21 cellular contexts compared by ENCODE assay signal in the genomic region with DNA sequence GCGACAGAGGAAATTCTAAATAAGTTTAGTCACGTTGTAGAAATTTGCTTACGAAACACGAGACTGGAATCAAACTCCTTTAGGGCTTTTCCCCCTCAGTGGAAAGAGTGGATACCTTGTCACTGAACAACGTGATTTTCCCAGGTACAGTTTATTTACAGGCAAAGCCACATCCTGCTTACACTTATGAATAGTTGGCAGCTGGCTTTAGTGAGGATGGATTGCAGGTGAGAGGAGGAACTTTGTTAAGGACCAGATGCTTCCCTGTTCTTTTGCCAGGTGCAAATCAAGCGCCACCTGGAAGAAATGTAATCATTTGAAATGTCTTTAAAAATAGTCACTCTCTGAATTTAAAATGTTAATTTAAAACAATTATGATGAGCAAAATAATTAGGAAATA.
DNase-seq lines count a peak whose midpoint lies in the region; ATAC-seq and TF ChIP-seq lines count a peak whose summit lies in the region.
"Had no signal": no experiment of that assay in that cellular context is flagged by ENCODE, and none has a peak within 500 bp of the region (broad histone marks: within the 10 kb centered on the region; RNA-seq: fewer than 3 reads in every experiment).

No MANE protein-coding gene starts in this region.

- H3K9me3 ChIP-seq in gastrocnemius medialis, result no peaks in the 10 kb centered on the region
- H3K9me3 ChIP-seq: BE2C, left ventricle myocardium inferior, vagina had no signal

- DNase-seq in NCI-H187 treated with DMSO at 0.1 percent for 48 hours (lab: John Stamatoyannopoulos, UW), result peak; percentile 62
- no peak for DNase-seq in activated B cell treated with CpG ODN at 0.5 μM for 24 hours
- DNase-seq in stimulated activated CD4-positive, alpha-beta T cell treated with anti-CD3 and anti-CD28 coated beads, Interleukin-12 subunit alpha, Interleukin-12 subunit beta, amount 100 ng/mL, for 4 hours, result no peak
- no peak for DNase-seq in gastrocnemius medialis
- no peak for DNase-seq in NCI-H82 treated with DMSO at 0.1 percent for 48 hours (lab: John Stamatoyannopoulos, UW; ENCODE audit: unreplicated experiment)
- DNase-seq: activated CD4-positive, alpha-beta T cell treated with anti-CD3 and anti-CD28 coated beads, Interleukin-2, amount 10 ng/mL, durations not matched to agents 7 days and 5 days; anterior cingulate cortex; BE2C; HFFc6; hypothalamus; left ventricle myocardium inferior; stimulated activated CD4-positive, alpha-beta T cell treated with anti-CD3 and anti-CD28 coated beads, Interleukin-4, amount 100 ng/mL, for 1 hour; stimulated activated naive CD4-positive, alpha-beta T cell had no signal

- H3K36me3 Mint-ChIP-seq in activated B cell treated with CpG ODN at 0.5 μM for 24 hours (ENCODE audit: low read depth), result no peaks in the 10 kb centered on the region

- in situ Hi-C loops in gastrocnemius medialis (cut with MboI; ENCODE audit: low sequenced_read_pairs in 4 of 4), result no loop called here

- peak; percentile 12 for ATAC-seq in HG02610 (IDR thresholded peaks at IDR 0.05; ENCODE audit: unreplicated experiment)
- peak; percentile 18 for ATAC-seq in activated B cell treated with CpG ODN at 0.5 μM for 24 hours (ENCODE audit: low read depth)
- no peak for ATAC-seq in gastrocnemius medialis
- ATAC-seq in HG03159 (IDR thresholded peaks at IDR 0.05; ENCODE audit: unreplicated experiment), result no peak

- H3K27ac Mint-ChIP-seq in activated B cell treated with CpG ODN at 0.5 μM for 24 hours, result peak overlapping the region; percentile 70
- H3K27ac Mint-ChIP-seq: activated CD4-positive, alpha-beta T cell treated with anti-CD3 and anti-CD28 coated beads, Interleukin-2, amount 10 ng/mL, durations not matched to agents 7 days and 5 days; HFFc6; nephron had no signal

- H3K27me3 ChIP-seq in gastrocnemius medialis, result peaks cover 0 to 5% (median 0%) of the 10 kb centered on the region in 3 donors
- H3K27me3 ChIP-seq: BE2C, right atrium auricular region, vagina had no signal

- intact Hi-C loops in activated B cell treated with CpG ODN at 0.5 μM for 24 hours (cut with micrococcal nuclease) (loop anchor here (1.0 to 10.0 kb wide), 4 partner anchors 30 to 410 kb away; a partner anchor contains a TSS), gastrocnemius medialis (cut with DNase I; ENCODE audit: low total_unique reads) (no loop called here)

- no peaks in the 10 kb centered on the region for H3K4me1 ChIP-seq in gastrocnemius medialis
- H3K4me1 ChIP-seq: BE2C, left ventricle myocardium inferior, right atrium auricular region, vagina had no signal

- peak overlapping the region; percentile 49 for H3K4me3 Mint-ChIP-seq in activated B cell treated with CpG ODN at 0.5 μM for 24 hours
- H3K4me3 Mint-ChIP-seq: activated CD4-positive, alpha-beta T cell treated with anti-CD3 and anti-CD28 coated beads, Interleukin-2, amount 10 ng/mL, durations not matched to agents 7 days and 5 days; HFFc6; nephron had no signal

- no peaks in the 10 kb centered on the region for H3K27me3 Mint-ChIP-seq in activated B cell treated with CpG ODN at 0.5 μM for 24 hours

- CTCF ChIA-PET in activated B cell treated with CpG ODN at 0.5 μM for 24 hours (lab: Charles Lee), result interaction anchor here (0.7 kb wide), 1 partner anchor 29 kb away, joined by 3 read pairs; no protein-coding TSS in a partner anchor

- no peak overlapping the region for H3K27ac ChIP-seq in gastrocnemius medialis
- H3K27ac ChIP-seq: coronary artery, left ventricle myocardium inferior, right atrium auricular region, RWPE1, vagina had no signal

- no peaks in the 10 kb centered on the region for H3K36me3 ChIP-seq in gastrocnemius medialis
- H3K36me3 ChIP-seq: BE2C, left ventricle myocardium inferior, right atrium auricular region, vagina had no signal

- H3K9me3 Mint-ChIP-seq in activated B cell treated with CpG ODN at 0.5 μM for 24 hours, result peaks cover 2% of the 10 kb centered on the region
- H3K9me3 Mint-ChIP-seq: nephron had no signal

- no peak for TF ChIP-seq CTCF in activated B cell treated with CpG ODN at 0.5 μM for 24 hours (IDR thresholded peaks at IDR 0.05)
- no peak for TF ChIP-seq CTCF in gastrocnemius medialis (IDR thresholded peaks at IDR 0.05 in 4 of 5, conservative IDR thresholded peaks at IDR 0.05 in 1 of 5)

- peaks cover 52% of the 10 kb centered on the region for H3K4me1 Mint-ChIP-seq in activated B cell treated with CpG ODN at 0.5 μM for 24 hours
- H3K4me1 Mint-ChIP-seq: nephron had no signal

- POLR2A ChIA-PET in activated B cell treated with CpG ODN at 0.5 μM for 24 hours (lab: Charles Lee), result interaction anchor here (1.2 to 1.4 kb wide), 2 partner anchors 29 to 34 kb away, joined by 3 to 7 read pairs; no protein-coding TSS in a partner anchor

- H3K4me3 ChIP-seq in GM08714 (ENCODE audit: low read length), result peak overlapping the region; percentile 19; the same call in 1 of the 2 replicates
- H3K4me3 ChIP-seq in gastrocnemius medialis, result no peak overlapping the region
- H3K4me3 ChIP-seq: coronary artery, left ventricle myocardium inferior, right atrium auricular region, vagina had no signal

- no peak for TF ChIP-seq POLR2A in gastrocnemius medialis (IDR thresholded peaks at IDR 0.05)

Comparison
In these comparisons a context has a peak if more than half of its experiments do, and no peak if none do; other contexts are left out.
1. ATAC-seq: peak in HG02610 (single experiment) and activated B cell treated with CpG ODN at 0.5 μM for 24 hours (single experiment); none in gastrocnemius medialis (0 of 2) and HG03159 (single experiment).